ENCODE assay signal across 8 cellular contexts in genomic region chr17:57956311-57957119, GRCh38. TPM values are rescaled to one million over a fixed set of nuclear protein-coding genes. Genes with fewer than 3 reads are reported as not detected.
A peak's percentile ranks its signal among the peaks of the same experiment; 100 is the strongest.
DNase-seq lines count a peak whose midpoint lies in the region; ATAC-seq and TF ChIP-seq lines count a peak whose summit lies in the region.

No MANE protein-coding gene starts in this region.

- DNase-seq in DND-41 (peak; percentile 71), mesenchymal stem cell (no peak), ovary (no peak), NCI-H1930 (lab: John Stamatoyannopoulos, UW) (no peak), Ammon's horn (ENCODE audit: low spot score) (no peak)
- peak; percentile 73 for DNase-seq in activated CD8-positive, alpha-beta memory T cell treated with anti-CD3 and anti-CD28 coated beads for 24 hours

- TF ChIP-seq POLR2A in ovary (IDR thresholded peaks at IDR 0.05) = no peak

- H3K27me3 ChIP-seq in DND-41 (ENCODE audit: insufficient read depth, low read length, poor library complexity) (peaks cover 61% of the 10 kb centered on the region), HUES64 (ENCODE audit: insufficient read depth, low read length) (peaks cover 37% of the 10 kb centered on the region), mesenchymal stem cell (ENCODE audit: control insufficient read depth in 1 of 2, insufficient read depth in 1 of 2, low read length in 2 of 2) (no peaks in the 10 kb centered on the region), ovary (no peaks in the 10 kb centered on the region)

- H3K23ac ChIP-seq in mesenchymal stem cell (ENCODE audit: low read length in 2 of 2) = no peak overlapping the region

- H2AK5ac ChIP-seq in mesenchymal stem cell (ENCODE audit: low read length, severe bottlenecking) = peak overlapping the region; percentile 20

- H2BK5ac ChIP-seq in mesenchymal stem cell (ENCODE audit: low read depth, low read length, poor library complexity, severe bottlenecking) = no peak overlapping the region

- no peak for TF ChIP-seq EP300 in ovary (IDR thresholded peaks at IDR 0.05)

- H3K9ac ChIP-seq in DND-41 (ENCODE audit: low read depth, low read length) (no peak overlapping the region), HUES64 (ENCODE audit: low read depth, low read length) (no peak overlapping the region), mesenchymal stem cell (ENCODE audit: low read length) (peak overlapping the region; percentile 88)

- H3K36me3 ChIP-seq in DND-41 (ENCODE audit: insufficient read depth, low read length) (no peaks in the 10 kb centered on the region), HUES64 (ENCODE audit: insufficient read depth, low read length) (no peaks in the 10 kb centered on the region), mesenchymal stem cell (ENCODE audit: control insufficient read depth in 1 of 2, insufficient read depth in 2 of 2, low read depth in 1 of 2, low read length in 2 of 2) (no peaks in the 10 kb centered on the region), ovary (no peaks in the 10 kb centered on the region)

- no peak overlapping the region for H2BK15ac ChIP-seq in mesenchymal stem cell (ENCODE audit: low read depth, poor library complexity, severe bottlenecking)

- intact Hi-C loops in ovary (cut with DNase I) = loop anchor here in 1 of 4 donors (10.0 kb wide), 1 partner anchor 62 kb away; no protein-coding TSS in a partner anchor

- H3K4me1 ChIP-seq in DND-41 (ENCODE audit: insufficient read depth, low read length) (peaks cover 19% of the 10 kb centered on the region), HUES64 (ENCODE audit: insufficient read depth, low read length) (peaks cover 34% of the 10 kb centered on the region), mesenchymal stem cell (ENCODE audit: control insufficient read depth, insufficient read depth, low read depth, low read length) (peaks cover 31% of the 10 kb centered on the region), ovary (ENCODE audit: insufficient read depth) (peaks cover 5% of the 10 kb centered on the region)

- H2BK120ac ChIP-seq in mesenchymal stem cell (ENCODE audit: low read depth, low read length) = no peak overlapping the region

- no peak overlapping the region for H4K91ac ChIP-seq in mesenchymal stem cell (ENCODE audit: low read length)

- H4K20me1 ChIP-seq in DND-41 (ENCODE audit: insufficient read depth, low read length) = peaks cover 30% of the 10 kb centered on the region

- no peaks in the 10 kb centered on the region for H3K79me2 ChIP-seq in DND-41 (ENCODE audit: insufficient read depth, low read length)

- H3K14ac ChIP-seq in mesenchymal stem cell (ENCODE audit: low read length in 2 of 2) = no peak overlapping the region

- H3K4me2 ChIP-seq in DND-41 (ENCODE audit: insufficient read depth, low read length) (peak overlapping the region; percentile 64; the same call in 1 of the 2 replicates), mesenchymal stem cell (ENCODE audit: low read length, poor library complexity, severe bottlenecking) (no peak overlapping the region)

- H3K18ac ChIP-seq in mesenchymal stem cell (ENCODE audit: low read depth in 1 of 2, low read length in 2 of 2) = no peak overlapping the region

- H3K27ac ChIP-seq in DND-41 (ENCODE audit: low read length) (no peak overlapping the region), HUES64 (ENCODE audit: low read depth, low read length) (no peak overlapping the region), mesenchymal stem cell (ENCODE audit: low read length, poor library complexity, severe bottlenecking) (no peak overlapping the region), ovary (no peak overlapping the region)

- H4K8ac ChIP-seq in mesenchymal stem cell (ENCODE audit: low read length) = no peak overlapping the region

- H3K9me3 ChIP-seq in DND-41 (ENCODE audit: insufficient read depth, low read length, severe bottlenecking) (no peaks in the 10 kb centered on the region), HUES64 (ENCODE audit: insufficient read depth, low read depth, low read length) (no peaks in the 10 kb centered on the region), mesenchymal stem cell (ENCODE audit: control insufficient read depth, low read length) (no peaks in the 10 kb centered on the region), ovary (no peaks in the 10 kb centered on the region)

- H3K4me3 ChIP-seq in DND-41 (ENCODE audit: low read depth in 1 of 2, low read length in 2 of 2) (no peak overlapping the region), HUES64 (ENCODE audit: low read length) (peak overlapping the region; percentile 71; the same call in 1 of the 2 replicates), mesenchymal stem cell (ENCODE audit: insufficient read depth in 1 of 2, low read depth in 1 of 2, low read length in 2 of 2) (peak overlapping the region in 1 of 2 experiments; percentile 88), ovary (no peak overlapping the region)

- peak; percentile 84 for ATAC-seq in DND-41 (ENCODE audit: insufficient read depth, low read depth)
- ATAC-seq in GM19455 (IDR thresholded peaks at IDR 0.05; ENCODE audit: unreplicated experiment) = peak; percentile 54

- peaks cover 5% of the 10 kb centered on the region for H3K79me1 ChIP-seq in mesenchymal stem cell (replicated peaks; ENCODE audit: low read length, poor library complexity, severe bottlenecking)

- no peak overlapping the region for H2BK12ac ChIP-seq in mesenchymal stem cell (ENCODE audit: low read length in 2 of 2)

- TF ChIP-seq CTCF in DND-41 (IDR thresholded peaks at IDR 0.05; ENCODE audit: borderline replicate concordance, extremely low read depth, low read length, poor library complexity, severe bottlenecking) (no peak), ovary (IDR thresholded peaks at IDR 0.05) (no peak)

- H2AFZ ChIP-seq in DND-41 (ENCODE audit: low read depth, low read length) (no peak overlapping the region), mesenchymal stem cell (ENCODE audit: low read depth, low read length) (no peak overlapping the region)

- 36% methylated on average over 13 of the region's 13 CpGs for WGBS in HUES64
- 43% methylated on average over 12 of the region's 13 CpGs for WGBS in mesenchymal stem cell
- WGBS in ovary, 3 donors = 61 to 65% (median 64%) methylated on average over 13 of the region's 13 CpGs

- H3K4ac ChIP-seq in mesenchymal stem cell (ENCODE audit: low read depth in 1 of 2, low read length in 2 of 2) = no peak overlapping the region

RNA-seq across cellular contexts. Expression of gene CUEDC1, which starts 1.3 kb away (rescaled TPM):
- 13.1 TPM for polyA plus RNA-seq in HUES64 (2013, experiment 1 of 2)
- polyA plus RNA-seq in HUES64 (2013, experiment 2 of 2) = 17.7 TPM
- 23.1 TPM for polyA plus RNA-seq in mesenchymal stem cell (2013, experiment 1 of 2)
- 22.1 TPM for polyA plus RNA-seq in mesenchymal stem cell (2013, experiment 2 of 2)
- total RNA-seq in ovary = 10 to 100 TPM in 6 of 7 donors, 1 to 10 TPM in 1; 6.7 to 30.2 (median 22.9) TPM
- 10 to 100 TPM; 14.2 to 18.6 TPM for polyA plus RNA-seq in ovary

RNA-seq across cellular contexts. Expression of gene VEZF1, which starts 31.5 kb away (rescaled TPM):
- 66.4 TPM for polyA plus RNA-seq in HUES64 (2013, experiment 1 of 2)
- polyA plus RNA-seq in HUES64 (2013, experiment 2 of 2) = 76.5 TPM
- polyA plus RNA-seq in mesenchymal stem cell (2013, experiment 1 of 2) = 45.1 TPM
- polyA plus RNA-seq in mesenchymal stem cell (2013, experiment 2 of 2) = 43.6 TPM
- total RNA-seq in ovary = 10 to 100 TPM; 58.6 to 83.5 (median 72.4) TPM
- 10 to 100 TPM; 31.6 to 70.2 TPM for polyA plus RNA-seq in ovary

RNA-seq across cellular contexts. Expression of gene SRSF1, which starts 50.5 kb away (rescaled TPM):
- polyA plus RNA-seq in HUES64 (2013, experiment 1 of 2) = 308 TPM
- polyA plus RNA-seq in HUES64 (2013, experiment 2 of 2) = 250 TPM
- 121 TPM for polyA plus RNA-seq in mesenchymal stem cell (2013, experiment 1 of 2)
- 123 TPM for polyA plus RNA-seq in mesenchymal stem cell (2013, experiment 2 of 2)
- 100 to 1,000 TPM in 6 of 7 donors, 10 to 100 TPM in 1; 89.8 to 184 (median 159) TPM for total RNA-seq in ovary
- 100 to 1,000 TPM in 1 of 2 donors, 10 to 100 TPM in 1; 77.8 to 157 TPM for polyA plus RNA-seq in ovary

Comparison
In these comparisons a context has a peak if more than half of its experiments do, and no peak if none do; other contexts are left out.
1. DNase-seq: peak in DND-41 (single experiment) and activated CD8-positive, alpha-beta memory T cell treated with anti-CD3 and anti-CD28 coated beads for 24 hours (single experiment); none in mesenchymal stem cell (single experiment), ovary (0 of 5), NCI-H1930 (0 of 2) and Ammon's horn (single experiment).